Comparison of ENCODE assay signal across 23 cellular contexts in genomic region chrX:11525685-11526084, GRCh38.
"Had no signal": no experiment of that assay in that cellular context is flagged by ENCODE, and none has a peak within 500 bp of the region (broad histone marks: within the 10 kb centered on the region; RNA-seq: fewer than 3 reads in every experiment).

No MANE protein-coding gene starts in this region.

- H3K27me3 ChIP-seq: suprapubic skin, testis, thyroid gland, tibial artery, upper lobe of left lung, upper lobe of right lung, uterus had no signal

- H3K36me3 ChIP-seq: stomach, suprapubic skin, thoracic aorta, thyroid gland, tibial artery, tibial nerve, upper lobe of left lung, upper lobe of right lung, uterus had no signal

- DNase-seq: stimulated activated CD4-positive, alpha-beta T cell treated with anti-CD3 and anti-CD28 coated beads, Interleukin-2, amount 100 ng/mL, for 24 hours; stimulated activated CD4-positive, alpha-beta T cell treated with anti-CD3 and anti-CD28 coated beads, Interleukin-2, amount 100 ng/mL, for 48 hours; stimulated activated CD4-positive, alpha-beta T cell treated with anti-CD3 and anti-CD28 coated beads, Interleukin-4, amount 100 ng/mL, for 1 hour; stimulated activated CD4-positive, alpha-beta T cell treated with anti-CD3 and anti-CD28 coated beads, Interleukin-4, amount 100 ng/mL, for 24 hours; stimulated activated CD4-positive, alpha-beta T cell treated with anti-CD3 and anti-CD28 coated beads, Interleukin-4, amount 100 ng/mL, for 4 hours; stimulated activated CD8-positive, alpha-beta memory T cell treated with anti-CD3 and anti-CD28 coated beads, Interleukin-4, amount 100 ng/mL, for 48 hours; stimulated activated naive B cell treated with anti-CD40 and anti-IgM and Interleukin-4, amounts not matched to agents 10 μg/mL and 1 μg/mL and 100 μg/mL, for 72 hours; stimulated activated naive CD4-positive, alpha-beta T cell; stimulated activated naive CD4-positive, alpha-beta T cell treated with Interleukin-2 at 50 U/mL for 16 hours; stimulated activated naive CD8-positive, alpha-beta T cell treated with anti-CD3 and anti-CD28 coated beads, Interleukin-15, amount 100 ng/mL, for 72 hours; stimulated activated naive CD8-positive, alpha-beta T cell treated with anti-CD3 and anti-CD28 coated beads, Interleukin-15, Interleukin-2, amounts not matched to agents 100 U/mL and 50 U/mL, for 24 hours; stomach; substantia nigra; testis; thyroid gland; tibial artery; trophoblast cell; upper lobe of left lung; upper lobe of right lung; uterus had no signal

- H3K4me3 ChIP-seq: stomach, suprapubic skin, testis, thoracic aorta, thyroid gland, tibial artery, tibial nerve, upper lobe of left lung, upper lobe of right lung, uterus had no signal

- H3K27ac ChIP-seq: stomach, suprapubic skin, testis, thoracic aorta, thyroid gland, tibial artery, tibial nerve, upper lobe of left lung, upper lobe of right lung, uterus had no signal

- H3K4me1 ChIP-seq: stomach, suprapubic skin, testis, tibial nerve, upper lobe of left lung, upper lobe of right lung, uterus had no signal

- H3K9me3 ChIP-seq: stomach, suprapubic skin, testis, thoracic aorta, thyroid gland, tibial artery, tibial nerve, upper lobe of left lung, upper lobe of right lung, uterus had no signal
